Comparison of ENCODE assay signal across 1 cellular context in the genomic region with DNA sequence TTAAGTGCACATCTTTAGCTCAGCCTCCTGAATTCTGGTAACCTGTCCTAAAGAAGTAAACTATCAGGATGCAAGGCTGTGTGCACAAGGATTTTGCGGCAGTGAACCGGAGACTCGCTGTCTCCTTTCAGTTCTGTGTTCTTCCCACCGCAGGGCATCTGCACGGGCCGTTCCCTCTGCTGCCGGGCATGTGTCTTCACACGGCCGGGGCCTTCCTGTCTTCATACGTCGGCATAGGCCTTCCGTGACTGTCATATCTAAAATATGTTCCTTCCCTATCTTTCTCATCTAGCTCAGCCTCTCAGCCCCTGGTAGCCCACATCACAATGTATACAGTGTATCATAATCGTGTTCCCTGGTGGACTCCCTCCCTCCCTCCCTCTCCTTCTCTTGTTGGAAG.
TF ChIP-seq lines count a peak whose summit lies in the region.

No MANE protein-coding gene starts in this region.

TF ChIP-seq in GM23338, 12 proteins besides CTCF, POLR2A, EP300 and RAD21 (continued from another document):
- TF ChIP-seq, protein P1, sequence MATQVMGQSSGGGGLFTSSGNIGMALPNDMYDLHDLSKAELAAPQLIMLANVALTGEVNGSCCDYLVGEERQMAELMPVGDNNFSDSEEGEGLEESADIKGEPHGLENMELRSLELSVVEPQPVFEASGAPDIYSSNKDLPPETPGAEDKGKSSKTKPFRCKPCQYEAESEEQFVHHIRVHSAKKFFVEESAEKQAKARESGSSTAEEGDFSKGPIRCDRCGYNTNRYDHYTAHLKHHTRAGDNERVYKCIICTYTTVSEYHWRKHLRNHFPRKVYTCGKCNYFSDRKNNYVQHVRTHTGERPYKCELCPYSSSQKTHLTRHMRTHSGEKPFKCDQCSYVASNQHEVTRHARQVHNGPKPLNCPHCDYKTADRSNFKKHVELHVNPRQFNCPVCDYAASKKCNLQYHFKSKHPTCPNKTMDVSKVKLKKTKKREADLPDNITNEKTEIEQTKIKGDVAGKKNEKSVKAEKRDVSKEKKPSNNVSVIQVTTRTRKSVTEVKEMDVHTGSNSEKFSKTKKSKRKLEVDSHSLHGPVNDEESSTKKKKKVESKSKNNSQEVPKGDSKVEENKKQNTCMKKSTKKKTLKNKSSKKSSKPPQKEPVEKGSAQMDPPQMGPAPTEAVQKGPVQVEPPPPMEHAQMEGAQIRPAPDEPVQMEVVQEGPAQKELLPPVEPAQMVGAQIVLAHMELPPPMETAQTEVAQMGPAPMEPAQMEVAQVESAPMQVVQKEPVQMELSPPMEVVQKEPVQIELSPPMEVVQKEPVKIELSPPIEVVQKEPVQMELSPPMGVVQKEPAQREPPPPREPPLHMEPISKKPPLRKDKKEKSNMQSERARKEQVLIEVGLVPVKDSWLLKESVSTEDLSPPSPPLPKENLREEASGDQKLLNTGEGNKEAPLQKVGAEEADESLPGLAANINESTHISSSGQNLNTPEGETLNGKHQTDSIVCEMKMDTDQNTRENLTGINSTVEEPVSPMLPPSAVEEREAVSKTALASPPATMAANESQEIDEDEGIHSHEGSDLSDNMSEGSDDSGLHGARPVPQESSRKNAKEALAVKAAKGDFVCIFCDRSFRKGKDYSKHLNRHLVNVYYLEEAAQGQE (IDR thresholded peaks at IDR 0.05; ENCODE audit: unreplicated experiment): no peak
- TF ChIP-seq NANOG (IDR thresholded peaks at IDR 0.05; ENCODE audit: borderline replicate concordance) (no peak), JUNB (IDR thresholded peaks at IDR 0.05; ENCODE audit: unreplicated experiment) (no peak), ZNF114 (CRISPR knock-in tag; IDR thresholded peaks at IDR 0.05) (no peak), ETS1 (IDR thresholded peaks at IDR 0.05) (no peak), EZH2 (IDR thresholded peaks at IDR 0.05; ENCODE audit: low read depth, unreplicated experiment) (no peak)
